ENCODE assay signal across 31 cellular contexts in the genomic region with DNA sequence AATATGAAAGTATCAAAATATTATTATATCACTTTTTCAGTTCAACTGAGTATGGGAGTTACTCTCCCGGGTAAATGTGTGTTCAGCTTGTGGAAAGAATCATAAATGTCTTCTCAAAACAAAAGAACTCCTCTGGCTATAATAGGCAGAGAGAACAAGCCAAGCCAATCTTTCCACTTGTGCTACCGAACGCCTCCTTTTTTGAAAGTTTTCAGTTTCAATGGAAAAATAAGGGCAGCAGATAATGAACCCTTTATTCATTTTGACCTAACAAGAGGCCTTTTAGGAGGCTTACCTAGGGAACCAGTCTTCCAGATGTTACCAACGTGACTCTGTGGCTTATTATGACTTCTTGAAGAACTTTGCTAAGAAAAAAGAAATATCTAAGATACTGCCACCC.
"Had no signal": no experiment of that assay in that cellular context is flagged by ENCODE, and none has a peak within 500 bp of the region (broad histone marks: within the 10 kb centered on the region; RNA-seq: fewer than 3 reads in every experiment).

No MANE protein-coding gene starts in this region.

- H3K4me3 Mint-ChIP-seq: activated CD4-positive, alpha-beta T cell treated with anti-CD3 and anti-CD28 coated beads, Interleukin-2, amount 10 ng/mL, durations not matched to agents 7 days and 5 days; activated CD8-positive, alpha-beta T cell treated with anti-CD3 and anti-CD28 coated beads for 36 hours; activated naive CD8-positive, alpha-beta T cell treated with anti-CD3 and anti-CD28 coated beads, Interleukin-2, amount 10 ng/mL, durations not matched to agents 7 days and 5 days; activated T-cell treated with anti-CD3 and anti-CD28 coated beads, Interleukin-2, amount 50 U/mL, for 72 hours; T-helper 17 cell; WTC11 had no signal

- H3K27me3 ChIP-seq: breast epithelium, Peyer's patch, SJCRH30 had no signal

- H3K27ac Mint-ChIP-seq: activated CD4-positive, alpha-beta T cell treated with anti-CD3 and anti-CD28 coated beads, Interleukin-2, amount 10 ng/mL, durations not matched to agents 7 days and 5 days; activated CD8-positive, alpha-beta T cell treated with anti-CD3 and anti-CD28 coated beads for 36 hours; activated naive CD8-positive, alpha-beta T cell treated with anti-CD3 and anti-CD28 coated beads, Interleukin-2, amount 10 ng/mL, durations not matched to agents 7 days and 5 days; activated T-cell treated with anti-CD3 and anti-CD28 coated beads, Interleukin-2, amount 50 U/mL, for 72 hours; T-helper 17 cell; WTC11 had no signal

- H3K4me1 ChIP-seq: breast epithelium had no signal

- H3K9me3 Mint-ChIP-seq: activated CD4-positive, alpha-beta T cell treated with anti-CD3 and anti-CD28 coated beads, Interleukin-2, amount 10 ng/mL, durations not matched to agents 7 days and 5 days; activated CD8-positive, alpha-beta T cell treated with anti-CD3 and anti-CD28 coated beads for 36 hours; activated naive CD8-positive, alpha-beta T cell treated with anti-CD3 and anti-CD28 coated beads, Interleukin-2, amount 10 ng/mL, durations not matched to agents 7 days and 5 days; activated T-cell treated with anti-CD3 and anti-CD28 coated beads, Interleukin-2, amount 50 U/mL, for 72 hours had no signal

- H3K36me3 Mint-ChIP-seq: activated naive CD8-positive, alpha-beta T cell treated with anti-CD3 and anti-CD28 coated beads, Interleukin-2, amount 10 ng/mL, durations not matched to agents 7 days and 5 days; WTC11 had no signal

- H3K4me2 ChIP-seq: KMS-11 had no signal

- DNase-seq: activated CD4-positive, alpha-beta T cell treated with anti-CD3 and anti-CD28 coated beads, Interleukin-2, amount 10 ng/mL, durations not matched to agents 7 days and 5 days; activated CD4-positive, CD25-positive, alpha-beta regulatory T cell treated with anti-CD3 and anti-CD28 coated beads, Interleukin-2, amount 50 U/mL, for 72 hours; activated CD8-positive, alpha-beta memory T cell treated with anti-CD3 and anti-CD28 coated beads, Interleukin-2, amount 50 U/mL, for 4 hours; activated CD8-positive, alpha-beta T cell treated with anti-CD3 and anti-CD28 coated beads for 36 hours; activated effector memory CD4-positive, alpha-beta T cell treated with anti-CD3 and anti-CD28 coated beads, Interleukin-2, amount 50 U/mL, for 16 hours; activated naive CD4-positive, alpha-beta T cell treated with Interleukin-2 at 50 U/mL for 16 hours; activated naive CD8-positive, alpha-beta T cell treated with anti-CD3 and anti-CD28 coated beads, Interleukin-2, amount 10 ng/mL, durations not matched to agents 7 days and 5 days; activated T-cell treated with anti-CD3 and anti-CD28 coated beads, Interleukin-2, amount 50 U/mL, for 72 hours; aorta; caudate nucleus; MV-4-11; NCI-H1092 treated with DMSO at 0.1 percent for 48 hours; NCI-H1417 treated with DMSO at 0.1 percent for 48 hours; NCI-H1694; NCI-H2029; NCI-H2107; NCI-H2171 treated with DMSO at 0.1 percent for 48 hours; NCI-H226; NCI-H526; NCI-H82; NK-92 treated with Interleukin-12 subunit alpha and Interleukin-12 subunit beta, amount 100 ng/mL, for 24 hours; OCI-M1; Peyer's patch; Right ventricle myocardium superior; SJCRH30; T-helper 17 cell; T-helper 9 cell had no signal

- ATAC-seq: activated CD8-positive, alpha-beta T cell treated with anti-CD3 and anti-CD28 coated beads for 36 hours; activated T-cell treated with anti-CD3 and anti-CD28 coated beads, Interleukin-2, amount 50 U/mL, for 72 hours; T-helper 17 cell; WTC11 had no signal

- H3K9me3 ChIP-seq: breast epithelium, Peyer's patch, SJCRH30 had no signal

- H3K4me1 Mint-ChIP-seq: activated CD4-positive, alpha-beta T cell treated with anti-CD3 and anti-CD28 coated beads, Interleukin-2, amount 10 ng/mL, durations not matched to agents 7 days and 5 days; activated naive CD8-positive, alpha-beta T cell treated with anti-CD3 and anti-CD28 coated beads, Interleukin-2, amount 10 ng/mL, durations not matched to agents 7 days and 5 days; T-helper 17 cell had no signal

- H3K36me3 ChIP-seq: breast epithelium, Peyer's patch, SJCRH30 had no signal

- H3K27me3 Mint-ChIP-seq: activated CD4-positive, alpha-beta T cell treated with anti-CD3 and anti-CD28 coated beads, Interleukin-2, amount 10 ng/mL, durations not matched to agents 7 days and 5 days; activated CD8-positive, alpha-beta T cell treated with anti-CD3 and anti-CD28 coated beads for 36 hours had no signal

- H3K4me3 ChIP-seq: breast epithelium, Peyer's patch, SJCRH30 had no signal

- H3K27ac ChIP-seq: breast epithelium, KMS-11, Peyer's patch, RWPE1, SJCRH30 had no signal
